Comparison of ENCODE assay signal across 1 cellular context in the genomic region with DNA sequence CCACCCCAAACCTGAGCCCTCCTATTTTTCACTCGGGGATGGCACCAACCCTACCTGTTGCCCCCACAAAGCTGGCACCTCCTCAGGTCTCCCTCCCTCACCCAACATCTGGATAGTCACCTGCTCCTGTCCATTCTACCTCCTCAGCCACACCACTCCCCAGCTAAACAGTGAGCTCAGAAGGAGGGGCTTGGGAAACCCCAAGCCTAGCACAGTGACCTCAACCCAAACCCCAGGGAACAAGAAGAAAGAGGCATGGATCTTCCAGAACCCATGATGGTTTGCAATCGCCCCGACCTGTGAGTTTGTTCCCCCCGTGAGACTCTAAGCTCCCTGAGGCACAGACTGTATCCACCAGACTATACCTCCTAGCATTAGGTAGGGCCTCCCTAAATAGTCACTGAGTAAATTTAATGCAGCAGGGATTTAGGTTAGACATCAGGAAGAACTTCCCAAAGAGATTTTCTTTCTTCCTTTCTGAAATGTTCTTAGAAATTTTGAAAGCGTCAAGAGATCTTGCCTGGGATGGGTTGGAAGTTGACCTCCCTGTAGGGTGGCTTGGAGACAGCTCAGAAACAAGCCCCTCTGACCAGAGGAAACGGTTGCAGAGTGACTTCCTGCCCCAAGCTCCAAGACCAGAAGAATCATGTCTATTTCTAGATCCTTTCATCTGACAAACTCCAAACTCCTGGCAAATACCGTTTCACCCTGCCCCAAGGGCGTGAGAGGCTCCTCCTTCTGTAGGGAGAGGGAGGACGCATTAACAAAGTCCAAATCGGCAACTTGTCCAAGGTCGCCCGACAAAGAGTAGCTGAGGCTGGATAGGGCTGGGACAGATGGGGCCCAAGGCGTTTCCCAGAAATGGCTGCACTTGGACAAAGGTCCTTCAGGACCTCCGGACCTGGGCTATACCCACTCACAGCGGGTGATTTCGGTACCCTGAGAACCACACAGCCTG.
TF ChIP-seq lines count a peak whose summit lies in the region.

No MANE protein-coding gene starts in this region.

TF ChIP-seq in HepG2, 621 proteins besides CTCF, POLR2A, EP300 and RAD21 (continued from another document):
- TF ChIP-seq, protein P1, sequence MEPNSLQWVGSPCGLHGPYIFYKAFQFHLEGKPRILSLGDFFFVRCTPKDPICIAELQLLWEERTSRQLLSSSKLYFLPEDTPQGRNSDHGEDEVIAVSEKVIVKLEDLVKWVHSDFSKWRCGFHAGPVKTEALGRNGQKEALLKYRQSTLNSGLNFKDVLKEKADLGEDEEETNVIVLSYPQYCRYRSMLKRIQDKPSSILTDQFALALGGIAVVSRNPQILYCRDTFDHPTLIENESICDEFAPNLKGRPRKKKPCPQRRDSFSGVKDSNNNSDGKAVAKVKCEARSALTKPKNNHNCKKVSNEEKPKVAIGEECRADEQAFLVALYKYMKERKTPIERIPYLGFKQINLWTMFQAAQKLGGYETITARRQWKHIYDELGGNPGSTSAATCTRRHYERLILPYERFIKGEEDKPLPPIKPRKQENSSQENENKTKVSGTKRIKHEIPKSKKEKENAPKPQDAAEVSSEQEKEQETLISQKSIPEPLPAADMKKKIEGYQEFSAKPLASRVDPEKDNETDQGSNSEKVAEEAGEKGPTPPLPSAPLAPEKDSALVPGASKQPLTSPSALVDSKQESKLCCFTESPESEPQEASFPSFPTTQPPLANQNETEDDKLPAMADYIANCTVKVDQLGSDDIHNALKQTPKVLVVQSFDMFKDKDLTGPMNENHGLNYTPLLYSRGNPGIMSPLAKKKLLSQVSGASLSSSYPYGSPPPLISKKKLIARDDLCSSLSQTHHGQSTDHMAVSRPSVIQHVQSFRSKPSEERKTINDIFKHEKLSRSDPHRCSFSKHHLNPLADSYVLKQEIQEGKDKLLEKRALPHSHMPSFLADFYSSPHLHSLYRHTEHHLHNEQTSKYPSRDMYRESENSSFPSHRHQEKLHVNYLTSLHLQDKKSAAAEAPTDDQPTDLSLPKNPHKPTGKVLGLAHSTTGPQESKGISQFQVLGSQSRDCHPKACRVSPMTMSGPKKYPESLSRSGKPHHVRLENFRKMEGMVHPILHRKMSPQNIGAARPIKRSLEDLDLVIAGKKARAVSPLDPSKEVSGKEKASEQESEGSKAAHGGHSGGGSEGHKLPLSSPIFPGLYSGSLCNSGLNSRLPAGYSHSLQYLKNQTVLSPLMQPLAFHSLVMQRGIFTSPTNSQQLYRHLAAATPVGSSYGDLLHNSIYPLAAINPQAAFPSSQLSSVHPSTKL (CRISPR knock-in tag; IDR thresholded peaks at IDR 0.05), result 0 out of 2 replicates have a peak, but pooled peaks have one; percentile 43
- peak; percentile 72 for TF ChIP-seq NCOA2 (CRISPR knock-in tag; IDR thresholded peaks at IDR 0.05)
